ENCODE assay signal across 27 cellular contexts in genomic region chr21:37936010-37936785, GRCh38. TPM values are rescaled to one million over a fixed set of nuclear protein-coding genes. Genes with fewer than 3 reads are reported as not detected.
DNase-seq lines count a peak whose midpoint lies in the region; ATAC-seq and TF ChIP-seq lines count a peak whose summit lies in the region.
"Had no signal": no experiment of that assay in that cellular context is flagged by ENCODE, and none has a peak within 500 bp of the region (broad histone marks: within the 10 kb centered on the region; RNA-seq: fewer than 3 reads in every experiment).

No MANE protein-coding gene starts in this region.

- H3K27me3 Mint-ChIP-seq in stimulated activated naive B cell treated with anti-CD40 and anti-IgM and Interleukin-4, amounts not matched to agents 10 μg/mL and 1 μg/mL and 100 μg/mL, for 72 hours: no peaks in the 10 kb centered on the region
- H3K27me3 Mint-ChIP-seq: CD4-positive, alpha-beta memory T cell; IgD-negative memory B cell had no signal

- H3K9me3 Mint-ChIP-seq in stimulated activated naive B cell treated with anti-CD40 and anti-IgM and Interleukin-4, amounts not matched to agents 10 μg/mL and 1 μg/mL and 100 μg/mL, for 72 hours: peaks cover 20 to 24% of the 10 kb centered on the region in 2 donors

- H3K4me3 ChIP-seq in epithelial cell of proximal tubule (ENCODE audit: low read depth, low read length): no peak overlapping the region
- H3K4me3 ChIP-seq: PC-9 had no signal

- H3K4me3 Mint-ChIP-seq in stimulated activated naive B cell treated with anti-CD40 and anti-IgM and Interleukin-4, amounts not matched to agents 10 μg/mL and 1 μg/mL and 100 μg/mL, for 72 hours: no peak overlapping the region
- H3K4me3 Mint-ChIP-seq: CD4-positive, alpha-beta memory T cell; IgD-negative memory B cell; T-helper 1 cell treated with Interleukin-12 subunit alpha and Interleukin-12 subunit beta and Interleukin-4 antibody, amounts not matched to agents 30 μg/mL and 1 μg/mL, for 36 hours had no signal

- DNase-seq in ELR (ENCODE audit: low read depth) (peak; percentile 31), NCI-H69 (lab: John Stamatoyannopoulos, UW) (peak; percentile 66), epithelial cell of proximal tubule (ENCODE audit: low read depth) (peak; percentile 69), RWPE1 (ENCODE audit: low spot score) (no peak), GM10248 (ENCODE audit: extremely low spot score) (no peak)
- no peak for DNase-seq in stimulated activated naive B cell treated with anti-CD40 and anti-IgM and Interleukin-4, amounts not matched to agents 10 μg/mL and 1 μg/mL and 100 μg/mL, for 72 hours
- DNase-seq: C1 segment of cervical spinal cord; CD4-positive, alpha-beta memory T cell; COR-L47; EL; GF-D8; NCI-H1092; NCI-H1436; NCI-H187; NCI-H2171 treated with DMSO at 0.1 percent for 48 hours; NCI-H345; NCI-H510A treated with DMSO at 0.1 percent for 48 hours; NCI-H748 treated with DMSO at 0.1 percent for 48 hours; NK-92 treated with Interleukin-12 subunit alpha and Interleukin-12 subunit beta, amount 100 ng/mL, for 24 hours; PC-9; RPMI8226; SHP77 treated with DMSO at 0.1 percent for 48 hours had no signal

- H3K27ac Mint-ChIP-seq in stimulated activated naive B cell treated with anti-CD40 and anti-IgM and Interleukin-4, amounts not matched to agents 10 μg/mL and 1 μg/mL and 100 μg/mL, for 72 hours: no peak overlapping the region
- H3K27ac Mint-ChIP-seq: CD4-positive, alpha-beta memory T cell; IgD-negative memory B cell; T-helper 1 cell treated with Interleukin-12 subunit alpha and Interleukin-12 subunit beta and Interleukin-4 antibody, amounts not matched to agents 30 μg/mL and 1 μg/mL, for 36 hours had no signal

- no peaks in the 10 kb centered on the region for H3K4me1 Mint-ChIP-seq in stimulated activated naive B cell treated with anti-CD40 and anti-IgM and Interleukin-4, amounts not matched to agents 10 μg/mL and 1 μg/mL and 100 μg/mL, for 72 hours
- H3K4me1 Mint-ChIP-seq: CD4-positive, alpha-beta memory T cell; IgD-negative memory B cell had no signal

- TF ChIP-seq CTCF in epithelial cell of proximal tubule (conservative IDR thresholded peaks at IDR 0.05; ENCODE audit: low read depth, low read length) (no peak), RWPE1 (conservative IDR thresholded peaks at IDR 0.05; ENCODE audit: low read depth) (no peak), GM10248 (IDR thresholded peaks at IDR 0.05; ENCODE audit: control extremely low read depth, extremely low read depth, low read depth, missing control alignments) (no peak)

- ATAC-seq in HG03460 (IDR thresholded peaks at IDR 0.05; ENCODE audit: unreplicated experiment): no peak
- no peak for ATAC-seq in stimulated activated naive B cell treated with anti-CD40 and anti-IgM and Interleukin-4, amounts not matched to agents 10 μg/mL and 1 μg/mL and 100 μg/mL, for 72 hours (replicated peaks)

- H3K27ac ChIP-seq in RWPE1: no peak overlapping the region
- H3K27ac ChIP-seq: KMS-11, PC-9 had no signal

- POLR2A ChIA-PET in RWPE1 (lab: Yijun Ruan, JAX; ENCODE audit: low non-redundant PET): no interaction called here
- POLR2A ChIA-PET in GM10248 (lab: Yijun Ruan, JAX): no interaction called here

- no peaks in the 10 kb centered on the region for H3K36me3 Mint-ChIP-seq in stimulated activated naive B cell treated with anti-CD40 and anti-IgM and Interleukin-4, amounts not matched to agents 10 μg/mL and 1 μg/mL and 100 μg/mL, for 72 hours
- H3K36me3 Mint-ChIP-seq: CD4-positive, alpha-beta memory T cell; IgD-negative memory B cell had no signal

- CTCF ChIA-PET in RWPE1 (lab: Yijun Ruan, JAX): no interaction called here
- CTCF ChIA-PET in GM10248 (lab: Yijun Ruan, JAX): no interaction called here

RNA-seq across cellular contexts. Expression of gene KCNJ6, which starts 19.9 kb away (rescaled TPM):
- under 0.01 TPM in 2 replicates for total RNA-seq in epithelial cell of proximal tubule
- total RNA-seq: A673; CD4-positive, alpha-beta memory T cell; PC-9 had no signal

Comparison
In these comparisons a context has a peak if more than half of its experiments do, and no peak if none do; other contexts are left out.
1. DNase-seq: peak in ELR (single experiment), NCI-H69 (single experiment) and epithelial cell of proximal tubule (single experiment); none in RWPE1 (single experiment), stimulated activated naive B cell treated with anti-CD40 and anti-IgM and Interleukin-4, amounts not matched to agents 10 μg/mL and 1 μg/mL and 100 μg/mL, for 72 hours (single experiment) and GM10248 (single experiment).